In genomic region chr12:52645982-52646381, GRCh38 we compare ENCODE assay signal across 20 cellular contexts. TPM values are rescaled to one million over a fixed set of nuclear protein-coding genes. Genes with fewer than 3 reads are reported as not detected.
A peak's percentile ranks its signal among the peaks of the same experiment; 100 is the strongest.
DNase-seq lines count a peak whose midpoint lies in the region; ATAC-seq and TF ChIP-seq lines count a peak whose summit lies in the region.
"Had no signal": no experiment of that assay in that cellular context is flagged by ENCODE, and none has a peak within 500 bp of the region (broad histone marks: within the 10 kb centered on the region; RNA-seq: fewer than 3 reads in every experiment).

No MANE protein-coding gene starts in this region.

- no peaks in the 10 kb centered on the region for H3K9me3 Mint-ChIP-seq in stimulated activated naive CD8-positive, alpha-beta T cell treated with anti-CD3 and anti-CD28 coated beads, Interleukin-15, Interleukin-2, amounts not matched to agents 100 ng/mL and 50 ng/mL, for 24 hours
- H3K9me3 Mint-ChIP-seq in activated T-helper 1 cell treated with anti-CD3 and anti-CD28 coated beads, Interleukin-12 subunit alpha, Interleukin-12 subunit beta, Interleukin-2, Interleukin-4 antibody, amounts not matched to agents 30 ng/mL and 10 ng/mL and 1 ng/mL, durations not matched to agents 14 hours and 24 hours and 36 hours = no peaks in the 10 kb centered on the region

- no peaks in the 10 kb centered on the region for H3K27me3 Mint-ChIP-seq in stimulated activated naive CD8-positive, alpha-beta T cell treated with anti-CD3 and anti-CD28 coated beads, Interleukin-15, Interleukin-2, amounts not matched to agents 100 ng/mL and 50 ng/mL, for 24 hours
- H3K27me3 Mint-ChIP-seq in activated T-helper 1 cell treated with anti-CD3 and anti-CD28 coated beads, Interleukin-12 subunit alpha, Interleukin-12 subunit beta, Interleukin-2, Interleukin-4 antibody, amounts not matched to agents 30 ng/mL and 10 ng/mL and 1 ng/mL, durations not matched to agents 14 hours and 24 hours and 36 hours (ENCODE audit: insufficient read depth) = peaks cover 4% of the 10 kb centered on the region

- no peaks in the 10 kb centered on the region for H3K9me3 ChIP-seq in MM.1S (replicated peaks; ENCODE audit: insufficient read depth, low read length)
- H3K9me3 ChIP-seq: BLaER1, breast epithelium had no signal

- no peaks in the 10 kb centered on the region for H3K36me3 Mint-ChIP-seq in stimulated activated naive CD8-positive, alpha-beta T cell treated with anti-CD3 and anti-CD28 coated beads, Interleukin-15, Interleukin-2, amounts not matched to agents 100 ng/mL and 50 ng/mL, for 24 hours (ENCODE audit: low read depth)
- H3K36me3 Mint-ChIP-seq in activated T-helper 1 cell treated with anti-CD3 and anti-CD28 coated beads, Interleukin-12 subunit alpha, Interleukin-12 subunit beta, Interleukin-2, Interleukin-4 antibody, amounts not matched to agents 30 ng/mL and 10 ng/mL and 1 ng/mL, durations not matched to agents 14 hours and 24 hours and 36 hours (ENCODE audit: low read depth) = peaks cover 4% of the 10 kb centered on the region

- peaks cover 59% of the 10 kb centered on the region for H3K4me1 Mint-ChIP-seq in stimulated activated naive CD8-positive, alpha-beta T cell treated with anti-CD3 and anti-CD28 coated beads, Interleukin-15, Interleukin-2, amounts not matched to agents 100 ng/mL and 50 ng/mL, for 24 hours (ENCODE audit: low read depth)
- H3K4me1 Mint-ChIP-seq in activated T-helper 1 cell treated with anti-CD3 and anti-CD28 coated beads, Interleukin-12 subunit alpha, Interleukin-12 subunit beta, Interleukin-2, Interleukin-4 antibody, amounts not matched to agents 30 ng/mL and 10 ng/mL and 1 ng/mL, durations not matched to agents 14 hours and 24 hours and 36 hours (ENCODE audit: low read depth) = peaks cover 67% of the 10 kb centered on the region

- H3K27ac Mint-ChIP-seq in stimulated activated naive CD8-positive, alpha-beta T cell treated with anti-CD3 and anti-CD28 coated beads, Interleukin-15, Interleukin-2, amounts not matched to agents 100 ng/mL and 50 ng/mL, for 24 hours = peak overlapping the region; percentile 15
- H3K27ac Mint-ChIP-seq in activated T-helper 1 cell treated with anti-CD3 and anti-CD28 coated beads, Interleukin-12 subunit alpha, Interleukin-12 subunit beta, Interleukin-2, Interleukin-4 antibody, amounts not matched to agents 30 ng/mL and 10 ng/mL and 1 ng/mL, durations not matched to agents 14 hours and 24 hours and 36 hours = peak overlapping the region; percentile 83

- peaks cover 36% of the 10 kb centered on the region for H3K27me3 ChIP-seq in MM.1S (replicated peaks; ENCODE audit: insufficient read depth, low read length)
- H3K27me3 ChIP-seq: BLaER1, breast epithelium had no signal

- no peak overlapping the region for H3K27ac ChIP-seq in MM.1S (ENCODE audit: low read length)
- H3K27ac ChIP-seq: BLaER1, breast epithelium, VCaP had no signal

- no peak overlapping the region for H3K4me3 ChIP-seq in MM.1S (ENCODE audit: low read length)
- H3K4me3 ChIP-seq: BLaER1, breast epithelium had no signal

- no peaks in the 10 kb centered on the region for H3K4me1 ChIP-seq in MM.1S (ENCODE audit: low read length)
- H3K4me1 ChIP-seq: BLaER1, breast epithelium had no signal

- ATAC-seq in stimulated activated naive CD8-positive, alpha-beta T cell treated with anti-CD3 and anti-CD28 coated beads, Interleukin-15, Interleukin-2, amounts not matched to agents 100 U/mL and 50 U/mL, for 24 hours = no peak
- ATAC-seq in left colon = peak; percentile 54

- no peaks in the 10 kb centered on the region for H3K36me3 ChIP-seq in MM.1S (replicated peaks; ENCODE audit: insufficient read depth, low read length)
- H3K36me3 ChIP-seq: BLaER1, breast epithelium had no signal

- H4K20me1 ChIP-seq in MM.1S (ENCODE audit: insufficient read depth, low read length) = no peaks in the 10 kb centered on the region
- H4K20me1 ChIP-seq: BLaER1 had no signal

- no peak for DNase-seq in stimulated activated naive CD8-positive, alpha-beta T cell treated with anti-CD3 and anti-CD28 coated beads, Interleukin-15, Interleukin-2, amounts not matched to agents 100 U/mL and 50 U/mL, for 24 hours
- no peak for DNase-seq in activated T-helper 1 cell treated with anti-CD3 and anti-CD28 coated beads, Interleukin-12 subunit alpha, Interleukin-12 subunit beta, Interleukin-2, Interleukin-4 antibody, amounts not matched to agents 30 ng/mL and 10 ng/mL and 1 ng/mL, durations not matched to agents 14 hours and 24 hours and 36 hours (ENCODE audit: low spot score)
- DNase-seq in left colon (no peak), MM.1S (no peak), AG08395 (ENCODE audit: low spot score) (no peak)
- no peak for DNase-seq in activated effector memory CD4-positive, alpha-beta T cell treated with anti-CD3 and anti-CD28 coated beads, Interleukin-2, amount 50 U/mL, for 16 hours
- DNase-seq: glutamatergic neuron; kidney; NCI-H1092 treated with DMSO at 0.1 percent for 48 hours; NCI-H2171 treated with DMSO at 0.1 percent for 48 hours; Right ventricle myocardium superior; stimulated activated CD4-positive, alpha-beta T cell treated with anti-CD3 and anti-CD28 coated beads, Interleukin-2, amount 100 ng/mL, for 24 hours had no signal

- no peaks in the 10 kb centered on the region for H3K79me2 ChIP-seq in MM.1S (ENCODE audit: low read length)

- TF ChIP-seq CTCF in MM.1S (IDR thresholded peaks at IDR 0.05; ENCODE audit: low read length) = no peak

- H3K9ac ChIP-seq in MM.1S (ENCODE audit: low read length) = no peak overlapping the region
- H3K9ac ChIP-seq: BLaER1 had no signal

- no peaks in the 10 kb centered on the region for H3K9me2 ChIP-seq in MM.1S (replicated peaks; ENCODE audit: insufficient read depth, low read length)

- H3K4me3 Mint-ChIP-seq in stimulated activated naive CD8-positive, alpha-beta T cell treated with anti-CD3 and anti-CD28 coated beads, Interleukin-15, Interleukin-2, amounts not matched to agents 100 ng/mL and 50 ng/mL, for 24 hours = no peak overlapping the region
- peak overlapping the region; percentile 64 for H3K4me3 Mint-ChIP-seq in activated T-helper 1 cell treated with anti-CD3 and anti-CD28 coated beads, Interleukin-12 subunit alpha, Interleukin-12 subunit beta, Interleukin-2, Interleukin-4 antibody, amounts not matched to agents 30 ng/mL and 10 ng/mL and 1 ng/mL, durations not matched to agents 14 hours and 24 hours and 36 hours

- no peaks in the 10 kb centered on the region for H3F3A ChIP-seq in MM.1S (ENCODE audit: insufficient read depth, low read length)

- H3K4me2 ChIP-seq in MM.1S (ENCODE audit: low read depth, low read length) = no peak overlapping the region
- H3K4me2 ChIP-seq: BLaER1 had no signal

- intact Hi-C loops in activated T-helper 1 cell treated with anti-CD3 and anti-CD28 coated beads, Interleukin-12 subunit alpha, Interleukin-12 subunit beta, Interleukin-2, Interleukin-4 antibody, amounts not matched to agents 30 ng/mL and 10 ng/mL and 1 ng/mL, durations not matched to agents 14 hours and 24 hours and 36 hours (cut with micrococcal nuclease) = loop anchor here (1.0 kb wide), 1 partner anchor 36 kb away; no protein-coding TSS in a partner anchor
- intact Hi-C loops in left colon (cut with DNase I, micrococcal nuclease) = no loop called here

- H2AFZ ChIP-seq in MM.1S (ENCODE audit: low read length) = no peak overlapping the region

RNA-seq across cellular contexts. Expression of gene KRT2, which starts 6.0 kb away (rescaled TPM):
- total RNA-seq in activated T-helper 1 cell treated with anti-CD3 and anti-CD28 coated beads, Interleukin-12 subunit alpha, Interleukin-12 subunit beta, Interleukin-2, Interleukin-4 antibody, amounts not matched to agents 30 ng/mL and 10 ng/mL and 1 ng/mL, durations not matched to agents 14 hours and 24 hours and 36 hours = not detected in 2 replicates
- total RNA-seq in left colon = not detected
- total RNA-seq: breast epithelium, endothelial cell of umbilical vein, kidney, myocyte, Right ventricle myocardium superior, ureter had no signal

RNA-seq across cellular contexts. Expression of gene KRT73, which starts 27.6 kb away (rescaled TPM):
- total RNA-seq in activated T-helper 1 cell treated with anti-CD3 and anti-CD28 coated beads, Interleukin-12 subunit alpha, Interleukin-12 subunit beta, Interleukin-2, Interleukin-4 antibody, amounts not matched to agents 30 ng/mL and 10 ng/mL and 1 ng/mL, durations not matched to agents 14 hours and 24 hours and 36 hours = not detected in 2 replicates
- not detected for total RNA-seq in left colon
- total RNA-seq: breast epithelium, Daoy, endothelial cell of umbilical vein, kidney, myocyte, Right ventricle myocardium superior, ureter had no signal

RNA-seq across cellular contexts. Expression of gene KRT1, which starts 34.2 kb away (rescaled TPM):
- total RNA-seq in activated T-helper 1 cell treated with anti-CD3 and anti-CD28 coated beads, Interleukin-12 subunit alpha, Interleukin-12 subunit beta, Interleukin-2, Interleukin-4 antibody, amounts not matched to agents 30 ng/mL and 10 ng/mL and 1 ng/mL, durations not matched to agents 14 hours and 24 hours and 36 hours = not detected in 2 replicates
- total RNA-seq in left colon = not detected
- total RNA-seq: breast epithelium, Daoy, endothelial cell of umbilical vein, kidney, myocyte, Right ventricle myocardium superior, ureter had no signal

RNA-seq across cellular contexts. Expression of gene KRT72, which starts 44.7 kb away (rescaled TPM):
- not detected in 2 replicates for total RNA-seq in activated T-helper 1 cell treated with anti-CD3 and anti-CD28 coated beads, Interleukin-12 subunit alpha, Interleukin-12 subunit beta, Interleukin-2, Interleukin-4 antibody, amounts not matched to agents 30 ng/mL and 10 ng/mL and 1 ng/mL, durations not matched to agents 14 hours and 24 hours and 36 hours
- not detected for total RNA-seq in left colon
- total RNA-seq: breast epithelium, Daoy, endothelial cell of umbilical vein, kidney, myocyte, Right ventricle myocardium superior, ureter had no signal

RNA-seq across cellular contexts. Expression of gene KRT77, which starts 57.3 kb away (rescaled TPM):
- not detected in 2 replicates for total RNA-seq in activated T-helper 1 cell treated with anti-CD3 and anti-CD28 coated beads, Interleukin-12 subunit alpha, Interleukin-12 subunit beta, Interleukin-2, Interleukin-4 antibody, amounts not matched to agents 30 ng/mL and 10 ng/mL and 1 ng/mL, durations not matched to agents 14 hours and 24 hours and 36 hours
- not detected for total RNA-seq in left colon
- total RNA-seq: Daoy, endothelial cell of umbilical vein, kidney, myocyte, Right ventricle myocardium superior, ureter had no signal
